22 cellular contexts compared by ENCODE assay signal in the genomic region with DNA sequence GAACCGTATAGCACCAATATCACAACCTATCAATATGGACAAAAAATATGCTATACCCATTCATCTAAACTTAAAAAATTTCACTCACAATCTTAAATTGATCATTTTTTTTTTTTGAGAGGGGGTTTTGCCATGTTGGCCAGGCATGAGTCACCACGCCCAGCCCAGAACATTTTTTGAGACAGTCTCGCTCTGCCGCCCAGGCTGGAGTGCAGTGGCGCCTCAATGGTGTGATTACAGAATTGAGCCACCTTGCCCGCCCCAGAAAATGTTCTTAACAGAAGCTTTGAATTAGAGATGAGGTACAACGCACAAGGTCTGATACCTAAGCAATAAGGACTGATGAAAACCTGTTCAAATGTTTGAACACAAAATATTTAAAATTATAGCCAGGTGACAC. TPM values are rescaled to one million over a fixed set of nuclear protein-coding genes. Genes with fewer than 3 reads are reported as not detected.
A peak's percentile ranks its signal among the peaks of the same experiment; 100 is the strongest.
DNase-seq lines count a peak whose midpoint lies in the region; ATAC-seq and TF ChIP-seq lines count a peak whose summit lies in the region.
"Had no signal": no experiment of that assay in that cellular context is flagged by ENCODE, and none has a peak within 500 bp of the region (broad histone marks: within the 10 kb centered on the region; RNA-seq: fewer than 3 reads in every experiment).

No MANE protein-coding gene starts in this region.

- H3K27ac Mint-ChIP-seq in activated naive CD8-positive, alpha-beta T cell treated with anti-CD3 and anti-CD28 coated beads, Interleukin-2, amount 50 U/mL, for 24 hours: peak overlapping the region; percentile 31
- H3K27ac Mint-ChIP-seq: activated T-helper 2 cell treated with anti-CD3 and anti-CD28 coated beads, Interferon-gamma antibody, Interleukin-2, Interleukin-4, amounts not matched to agents 10 μg/mL and 5 μg/mL and 100 μg/mL, durations not matched to agents 14 hours and 24 hours and 36 hours; type B pancreatic cell had no signal

- no peaks in the 10 kb centered on the region for H3K9me3 Mint-ChIP-seq in activated naive CD8-positive, alpha-beta T cell treated with anti-CD3 and anti-CD28 coated beads, Interleukin-2, amount 50 U/mL, for 24 hours
- H3K9me3 Mint-ChIP-seq: activated T-helper 2 cell treated with anti-CD3 and anti-CD28 coated beads, Interferon-gamma antibody, Interleukin-2, Interleukin-4, amounts not matched to agents 10 μg/mL and 5 μg/mL and 100 μg/mL, durations not matched to agents 14 hours and 24 hours and 36 hours; type B pancreatic cell had no signal

- WGBS in smooth muscle cell (ENCODE audit: low lambda C conversion rate): 89% methylated on average over 7 of the region's 7 CpGs
- WGBS in mammary epithelial cell (ENCODE audit: low coverage, missing lambda C conversion rate): 100% methylated on average over 7 of the region's 7 CpGs

- H3K4me3 ChIP-seq in smooth muscle cell: no peak overlapping the region
- no peak overlapping the region for H3K4me3 ChIP-seq in mammary epithelial cell (replicated peaks in 1 of 3; ENCODE audit: insufficient read depth in 1 of 3, low read depth in 2 of 3, low read length in 3 of 3)
- H3K4me3 ChIP-seq: adrenal gland, BLaER1, coronary artery, HAP-1, stomach had no signal

- H3K4me3 Mint-ChIP-seq in activated naive CD8-positive, alpha-beta T cell treated with anti-CD3 and anti-CD28 coated beads, Interleukin-2, amount 50 U/mL, for 24 hours: no peak overlapping the region
- H3K4me3 Mint-ChIP-seq: type B pancreatic cell had no signal

- peak; percentile 47 for DNase-seq in activated CD8-positive, alpha-beta memory T cell treated with anti-CD3 and anti-CD28 coated beads, Interleukin-2, amount 50 U/mL, for 48 hours
- DNase-seq in activated CD8-positive, alpha-beta memory T cell treated with anti-CD3 and anti-CD28 coated beads, Interleukin-2, amount 50 U/mL, for 4 hours: no peak
- DNase-seq in HK-2 (ENCODE audit: unreplicated experiment) (peak; percentile 43), smooth muscle cell (lab: John Stamatoyannopoulos, UW; ENCODE audit: unreplicated experiment) (no peak), NCI-H446 treated with DMSO at 0.1 percent for 48 hours (lab: John Stamatoyannopoulos, UW) (no peak), mammary epithelial cell (no peak)
- no peak for DNase-seq in activated naive CD8-positive, alpha-beta T cell treated with anti-CD3 and anti-CD28 coated beads, Interleukin-2, amount 50 U/mL, for 24 hours
- DNase-seq: glutamatergic neuron, left cardiac atrium, mesendoderm, NCI-H1048, NCI-H187, stomach, T-helper 9 cell had no signal

- H3K4me1 Mint-ChIP-seq in activated naive CD8-positive, alpha-beta T cell treated with anti-CD3 and anti-CD28 coated beads, Interleukin-2, amount 50 U/mL, for 24 hours: peaks cover 33% of the 10 kb centered on the region

- H3K79me2 ChIP-seq in smooth muscle cell (ENCODE audit: low read depth) (peaks cover 7% of the 10 kb centered on the region), mammary epithelial cell (ENCODE audit: insufficient read depth, low read length) (peaks cover 15% of the 10 kb centered on the region)

- BruUV-seq in mammary epithelial cell (replicated peaks; lab: Mats Ljungman, UMichigan): no TSS peak

- H3K36me3 ChIP-seq in smooth muscle cell (ENCODE audit: low read depth): peaks cover 25% of the 10 kb centered on the region
- peaks cover 29% of the 10 kb centered on the region for H3K36me3 ChIP-seq in mammary epithelial cell (ENCODE audit: insufficient read depth, low read length)

- H3K27me3 ChIP-seq in smooth muscle cell (ENCODE audit: low read depth): no peaks in the 10 kb centered on the region
- H3K27me3 ChIP-seq in mammary epithelial cell (ENCODE audit: insufficient read depth, low read length): no peaks in the 10 kb centered on the region
- H3K27me3 ChIP-seq: adrenal gland, BLaER1, stomach had no signal

- peaks cover 17% of the 10 kb centered on the region for H4K20me1 ChIP-seq in smooth muscle cell (ENCODE audit: low read depth)
- H4K20me1 ChIP-seq in mammary epithelial cell (ENCODE audit: insufficient read depth, low read length): no peaks in the 10 kb centered on the region

- H3F3A ChIP-seq in smooth muscle cell (ENCODE audit: low read depth): peaks cover 6% of the 10 kb centered on the region

- no peaks in the 10 kb centered on the region for H3K27me3 Mint-ChIP-seq in activated naive CD8-positive, alpha-beta T cell treated with anti-CD3 and anti-CD28 coated beads, Interleukin-2, amount 50 U/mL, for 24 hours
- H3K27me3 Mint-ChIP-seq: type B pancreatic cell had no signal

- ATAC-seq in activated naive CD8-positive, alpha-beta T cell treated with anti-CD3 and anti-CD28 coated beads, Interleukin-2, amount 50 U/mL, for 24 hours: peak; percentile 10
- no peak for ATAC-seq in HG03135 (IDR thresholded peaks at IDR 0.05; ENCODE audit: unreplicated experiment)
- ATAC-seq: left cardiac atrium, SK-N-SH treated with all-trans-retinoic acid at 6 μM for 48 hours had no signal

- H3K36me3 Mint-ChIP-seq in activated naive CD8-positive, alpha-beta T cell treated with anti-CD3 and anti-CD28 coated beads, Interleukin-2, amount 50 U/mL, for 24 hours (ENCODE audit: low read depth): peaks cover 29% of the 10 kb centered on the region

- dilution Hi-C loops in mammary epithelial cell (cut with HindIII; ENCODE audit: low sequenced_read_pairs): no loop called here

- intact Hi-C loops in mammary epithelial cell (cut with micrococcal nuclease): no loop called here

- H2AFZ ChIP-seq in smooth muscle cell (ENCODE audit: low read depth): no peak overlapping the region
- no peak overlapping the region for H2AFZ ChIP-seq in mammary epithelial cell (ENCODE audit: low read depth, low read length)

- H3K4me2 ChIP-seq in smooth muscle cell (no peak overlapping the region), mammary epithelial cell (ENCODE audit: insufficient read depth, low read depth, low read length) (no peak overlapping the region)
- H3K4me2 ChIP-seq: BLaER1 had no signal

- CTCF ChIA-PET in mammary epithelial cell (lab: Charles Lee; ENCODE audit: low non-redundant PET): no interaction called here

- no peak overlapping the region for H3K9ac ChIP-seq in smooth muscle cell (ENCODE audit: low read depth)
- no peak overlapping the region for H3K9ac ChIP-seq in mammary epithelial cell (ENCODE audit: insufficient read depth, low read length)
- H3K9ac ChIP-seq: BLaER1 had no signal

- H3K27ac ChIP-seq in smooth muscle cell (ENCODE audit: low read depth): peak overlapping the region; percentile 1
- H3K27ac ChIP-seq in mammary epithelial cell (ENCODE audit: insufficient read depth, low read depth, low read length): no peak overlapping the region
- H3K27ac ChIP-seq: adrenal gland, BLaER1, coronary artery, stomach had no signal

- in situ Hi-C loops in mammary epithelial cell (cut with MboI; ENCODE audit: low sequenced_read_pairs in 2 of 2): no loop called here

- no peak for TF ChIP-seq CTCF in smooth muscle cell (IDR thresholded peaks at IDR 0.05; ENCODE audit: borderline replicate concordance, insufficient read depth, poor library complexity, severe bottlenecking)
- TF ChIP-seq CTCF in mammary epithelial cell (conservative IDR thresholded peaks at IDR 0.05 in 1 of 2, IDR thresholded peaks at IDR 0.05 in 1 of 2; ENCODE audit: extremely low read depth in 1 of 2, insufficient read depth in 1 of 2, low read depth in 1 of 2, low read length in 2 of 2): no peak

- no peaks in the 10 kb centered on the region for H3K4me1 ChIP-seq in smooth muscle cell (ENCODE audit: low read depth)
- H3K4me1 ChIP-seq in mammary epithelial cell (ENCODE audit: insufficient read depth, low read length): peaks cover 9% of the 10 kb centered on the region
- H3K4me1 ChIP-seq: adrenal gland, BLaER1, HAP-1 had no signal

- H3K9me3 ChIP-seq in smooth muscle cell (replicated peaks; ENCODE audit: low read depth) (no peaks in the 10 kb centered on the region), mammary epithelial cell (replicated peaks; ENCODE audit: insufficient read depth, low read length) (no peaks in the 10 kb centered on the region)
- H3K9me3 ChIP-seq: adrenal gland, HAP-1, stomach had no signal

RNA-seq across cellular contexts. Expression of a gene that starts 15.8 kb away (rescaled TPM):
- total RNA-seq in smooth muscle cell (489 and 498 TPM in 2 replicates), mammary epithelial cell (100 to 1,000 TPM; 374 to 617 TPM)
- polyA plus RNA-seq in smooth muscle cell (953 and 954 TPM in 2 replicates), mammary epithelial cell (1,026 TPM)
- 1,503 TPM for polyA minus RNA-seq in mammary epithelial cell

RNA-seq across cellular contexts. Expression of a gene that starts 26.5 kb away (rescaled TPM):
- 128 TPM in 2 replicates for total RNA-seq in smooth muscle cell
- 160 and 165 TPM in 2 replicates for polyA plus RNA-seq in smooth muscle cell
- 100 to 1,000 TPM in 1 of 2 donors, 10 to 100 TPM in 1; 63.5 to 197 TPM for total RNA-seq in mammary epithelial cell
- 85.2 TPM for polyA plus RNA-seq in mammary epithelial cell
- polyA minus RNA-seq in mammary epithelial cell: 76.3 TPM

RNA-seq across cellular contexts. Expression of a gene that starts 31.4 kb away (rescaled TPM):
- total RNA-seq in smooth muscle cell (33.4 and 34.1 TPM in 2 replicates), mammary epithelial cell (10 to 100 TPM; 41.7 to 89.3 TPM)
- polyA plus RNA-seq in smooth muscle cell (26.2 and 38.3 TPM in 2 replicates), mammary epithelial cell (43.8 TPM)
- polyA minus RNA-seq in mammary epithelial cell: 120 TPM

Comparison
In these comparisons a context has a peak if more than half of its experiments do, and no peak if none do; other contexts are left out.
1. DNase-seq: peak in activated CD8-positive, alpha-beta memory T cell treated with anti-CD3 and anti-CD28 coated beads, Interleukin-2, amount 50 U/mL, for 48 hours (single experiment) and HK-2 (single experiment); none in activated CD8-positive, alpha-beta memory T cell treated with anti-CD3 and anti-CD28 coated beads, Interleukin-2, amount 50 U/mL, for 4 hours (single experiment), activated naive CD8-positive, alpha-beta T cell treated with anti-CD3 and anti-CD28 coated beads, Interleukin-2, amount 50 U/mL, for 24 hours (single experiment), smooth muscle cell (single experiment), NCI-H446 treated with DMSO at 0.1 percent for 48 hours (single experiment) and mammary epithelial cell (single experiment).